8 cellular contexts compared by ENCODE assay signal in genomic region chr9:114653556-114654159, GRCh38. TPM values are rescaled to one million over a fixed set of nuclear protein-coding genes. Genes with fewer than 3 reads are reported as not detected.
A peak's percentile ranks its signal among the peaks of the same experiment; 100 is the strongest.
DNase-seq lines count a peak whose midpoint lies in the region; ATAC-seq and TF ChIP-seq lines count a peak whose summit lies in the region.

No MANE protein-coding gene starts in this region.

- no peaks in the 10 kb centered on the region for H3K27me3 Mint-ChIP-seq in Calu3 (ENCODE audit: unreplicated experiment)
- H3K27me3 Mint-ChIP-seq in T-cell = no peaks in the 10 kb centered on the region

- H3K4me1 Mint-ChIP-seq in Calu3 (ENCODE audit: low read depth, unreplicated experiment) (no peaks in the 10 kb centered on the region), T-cell (peaks cover 21 to 22% (median 22%) of the 10 kb centered on the region in 3 donors)

- TF ChIP-seq CTCF in Calu3 (IDR thresholded peaks at IDR 0.05; ENCODE audit: unreplicated experiment) = peak; percentile 77

- no peak overlapping the region for H3K27ac Mint-ChIP-seq in Calu3 (ENCODE audit: unreplicated experiment)
- peak overlapping the region in 1 of 2 donors; percentile 28 for H3K27ac Mint-ChIP-seq in T-cell

- BruUV-seq in Calu3 (replicated peaks; lab: Mats Ljungman, UMichigan) = no TSS peak

- peak; percentile 72 for DNase-seq in Calu3
- DNase-seq in NAMALWA (ENCODE audit: low spot score) = peak; percentile 89
- DNase-seq in T-cell = peak; percentile 48 to 86 (median 74)
- peak; percentile 70 for DNase-seq in amniotic epithelial cell (ENCODE audit: low read depth)
- no peak for DNase-seq in left ventricle myocardium superior
- peak; percentile 85 for DNase-seq in sciatic nerve (ENCODE audit: low spot score)

- no peaks in the 10 kb centered on the region for H3K36me3 Mint-ChIP-seq in Calu3 (ENCODE audit: insufficient read depth, unreplicated experiment)
- H3K36me3 Mint-ChIP-seq in T-cell = peaks cover 3% of the 10 kb centered on the region

- CTCF ChIA-PET in Calu3 (lab: Charles Lee) = interaction anchor here (0.5 to 2.4 kb wide), 14 partner anchors 40 to 560 kb away, joined by 3 to 34 read pairs (median 4); no protein-coding TSS in a partner anchor
- CTCF ChIA-PET in T-cell (lab: Charles Lee) = interaction anchor here (0.5 to 4.4 kb wide), 51 partner anchors 8 to 1065 kb away, joined by 3 to 121 read pairs (median 4); partner anchors contain the start of gene ATP6V1G1 (in 2 of the 2)

- intact Hi-C loops in Calu3 (cut with micrococcal nuclease; ENCODE audit: unreplicated experiment) = loop anchor here (1.0 to 5.0 kb wide), 4 partner anchors 116 to 248 kb away; no protein-coding TSS in a partner anchor
- intact Hi-C loops in left ventricle myocardium superior (cut with micrococcal nuclease) = loop anchor here (10.0 kb wide), 2 partner anchors 219 to 249 kb away; no protein-coding TSS in a partner anchor
- intact Hi-C loops in sciatic nerve (cut with DNase I) = no loop called here

- H3K4me3 Mint-ChIP-seq in Calu3 (ENCODE audit: low read depth, unreplicated experiment) (no peak overlapping the region), T-cell (no peak overlapping the region)

- POLR2A ChIA-PET in T-cell (lab: Charles Lee) = interaction anchor here (0.6 to 1.2 kb wide), 5 partner anchors 36 to 881 kb away, joined by 3 to 4 read pairs (median 3); partner anchors contain the start of gene ATP6V1G1 (in 1 of the 2)

- H3K9me3 Mint-ChIP-seq in Calu3 (ENCODE audit: low read depth, unreplicated experiment) = no peaks in the 10 kb centered on the region
- no peaks in the 10 kb centered on the region for H3K9me3 Mint-ChIP-seq in T-cell

- ATAC-seq in GM21717 (IDR thresholded peaks at IDR 0.05; ENCODE audit: unreplicated experiment) = peak; percentile 55
- ATAC-seq in T-cell (replicated peaks in 1 of 4) = peak; percentile 81 to 93 (median 91)
- ATAC-seq in left ventricle myocardium superior = peak; percentile 65
- ATAC-seq in sciatic nerve = peak; percentile 81
- no peak for ATAC-seq in HG03045 (IDR thresholded peaks at IDR 0.05; ENCODE audit: unreplicated experiment)

RNA-seq across cellular contexts. Expression of gene TEX53, which starts 3.9 kb away (rescaled TPM):
- total RNA-seq in Calu3 (2022) = not detected in 2 replicates
- not detected for total RNA-seq in T-cell
- total RNA-seq in left ventricle myocardium superior = not detected
- not detected for total RNA-seq in sciatic nerve

RNA-seq across cellular contexts. Expression of gene TEX48, which starts 28.3 kb away (rescaled TPM):
- total RNA-seq in Calu3 (2022) (not detected in 2 replicates), T-cell (under 1 TPM in 1 of 5 donors, not detected in 4; 0.51 TPM), left ventricle myocardium superior (not detected), sciatic nerve (not detected)

RNA-seq across cellular contexts. Expression of gene TMEM268, which starts 42.6 kb away (rescaled TPM):
- total RNA-seq in Calu3 (2022) (6.2 and 7.0 TPM in 2 replicates), T-cell (10 to 100 TPM; 12.2 to 20.0 (median 18.3) TPM), left ventricle myocardium superior (4.0 TPM), sciatic nerve (7.4 TPM)
